19 cellular contexts compared by ENCODE assay signal in genomic region chr5:38681966-38682365, GRCh38.
"Had no signal": no experiment of that assay in that cellular context is flagged by ENCODE, and none has a peak within 500 bp of the region (broad histone marks: within the 10 kb centered on the region; RNA-seq: fewer than 3 reads in every experiment).

No MANE protein-coding gene starts in this region.

- ATAC-seq: left colon; mucosa of descending colon; naive thymus-derived CD8-positive, alpha-beta T cell had no signal

- H3K27ac ChIP-seq: esophagus squamous epithelium, sigmoid colon, skin epidermis, stomach, suprapubic skin, upper lobe of left lung, vagina had no signal

- H3K36me3 Mint-ChIP-seq: immature natural killer cell; naive thymus-derived CD8-positive, alpha-beta T cell had no signal

- H3K27ac Mint-ChIP-seq: dendritic cell treated with granulocyte-macrophage colony-stimulating factor and Interleukin-4, amounts not matched to agents 40 ng/mL and 50 ng/mL, for 4 days; immature natural killer cell; naive thymus-derived CD8-positive, alpha-beta T cell had no signal

- H3K27me3 Mint-ChIP-seq: dendritic cell treated with granulocyte-macrophage colony-stimulating factor and Interleukin-4, amounts not matched to agents 40 ng/mL and 50 ng/mL, for 4 days had no signal

- H3K9me3 Mint-ChIP-seq: dendritic cell treated with granulocyte-macrophage colony-stimulating factor and Interleukin-4, amounts not matched to agents 40 ng/mL and 50 ng/mL, for 4 days had no signal

- H3K4me3 Mint-ChIP-seq: dendritic cell treated with granulocyte-macrophage colony-stimulating factor and Interleukin-4, amounts not matched to agents 40 ng/mL and 50 ng/mL, for 4 days; immature natural killer cell; naive thymus-derived CD8-positive, alpha-beta T cell; neural crest cell had no signal

- H3K27me3 ChIP-seq: esophagus squamous epithelium, sigmoid colon, stomach, suprapubic skin, tibial artery, upper lobe of left lung, vagina had no signal

- H3K4me1 Mint-ChIP-seq: immature natural killer cell; naive thymus-derived CD8-positive, alpha-beta T cell had no signal

- DNase-seq: esophagus squamous epithelium; foreskin fibroblast; immature natural killer cell; left colon; mammary epithelial cell; mucosa of descending colon; naive thymus-derived CD8-positive, alpha-beta T cell; posterior cingulate gyrus; sigmoid colon; stimulated activated CD4-positive, alpha-beta T cell treated with anti-CD3 and anti-CD28 coated beads, Interleukin-12 subunit alpha, Interleukin-12 subunit beta, amount 100 ng/mL, for 4 hours; stimulated activated naive CD4-positive, alpha-beta T cell; stomach; tibial artery; upper lobe of left lung had no signal
